Comparison of ENCODE assay signal across 25 cellular contexts in the genomic region with DNA sequence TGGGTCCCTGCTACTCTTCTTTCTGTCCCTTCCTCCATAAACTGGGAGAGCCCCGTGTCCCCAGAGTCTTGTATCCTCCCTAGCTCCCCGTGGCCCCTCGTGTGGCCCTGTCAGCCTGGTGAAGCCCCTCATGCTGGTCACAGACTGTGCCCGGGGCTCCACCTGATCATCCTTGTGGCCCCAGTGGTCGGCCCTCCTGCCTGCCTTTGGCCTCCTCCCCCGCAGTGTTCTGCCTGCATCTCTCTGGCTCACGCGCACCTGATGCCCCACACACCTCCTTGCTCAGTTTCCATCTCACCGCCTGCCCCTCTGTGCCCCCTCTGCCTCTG. TPM values are rescaled to one million over a fixed set of nuclear protein-coding genes. Genes with fewer than 3 reads are reported as not detected.
"Had no signal": no experiment of that assay in that cellular context is flagged by ENCODE, and none has a peak within 500 bp of the region (broad histone marks: within the 10 kb centered on the region; RNA-seq: fewer than 3 reads in every experiment).

No MANE protein-coding gene starts in this region.

- FAIRE-seq: frontal cortex, small intestine had no signal

- H3K4me1 Mint-ChIP-seq: naive B cell, nephron had no signal

- H3K9me3 Mint-ChIP-seq: nephron; stimulated activated naive CD8-positive, alpha-beta T cell treated with anti-CD3 and anti-CD28 coated beads, Interleukin-15, Interleukin-2, amounts not matched to agents 100 ng/mL and 50 ng/mL, for 24 hours had no signal

- DNase-seq: colonic mucosa; dorsolateral prefrontal cortex; effector CD8-positive, alpha-beta T cell; heart left ventricle; hippocampal formation; kidney glomerular epithelial cell; mesendoderm; naive B cell; nucleus accumbens; ovary; small intestine; stimulated activated CD4-positive, alpha-beta T cell treated with anti-CD3 and anti-CD28 coated beads, Interleukin-2, amount 100 ng/mL, for 48 hours; tibial artery; uterus had no signal

- ATAC-seq: right cardiac atrium had no signal

- H3K4me3 Mint-ChIP-seq: naive B cell; nephron; stimulated activated naive CD8-positive, alpha-beta T cell treated with anti-CD3 and anti-CD28 coated beads, Interleukin-15, Interleukin-2, amounts not matched to agents 100 ng/mL and 50 ng/mL, for 24 hours had no signal

- H3K27ac Mint-ChIP-seq: progenitor cell of endocrine pancreas; stimulated activated naive CD8-positive, alpha-beta T cell treated with anti-CD3 and anti-CD28 coated beads, Interleukin-15, Interleukin-2, amounts not matched to agents 100 ng/mL and 50 ng/mL, for 24 hours had no signal

- H3K27ac ChIP-seq: colonic mucosa, dorsolateral prefrontal cortex, heart left ventricle, ovary, tibial artery, upper lobe of left lung, uterus had no signal

- H3K36me3 ChIP-seq: colonic mucosa, heart left ventricle, ovary, tibial artery, upper lobe of left lung, uterus had no signal

- H3K4me1 ChIP-seq: heart left ventricle, tibial artery, upper lobe of left lung, uterus had no signal

- H3K4me3 ChIP-seq: colonic mucosa, dorsolateral prefrontal cortex, heart left ventricle, ovary, tibial artery, upper lobe of left lung, uterus had no signal

- H3K27me3 ChIP-seq: colonic mucosa, heart left ventricle, ovary, upper lobe of left lung, uterus had no signal

- H3K9me3 ChIP-seq: colonic mucosa, heart left ventricle, ovary, tibial artery, upper lobe of left lung, uterus had no signal

RNA-seq across cellular contexts. Expression of gene CABP2, which starts 1.2 kb away (rescaled TPM):
- total RNA-seq: colonic mucosa, dorsolateral prefrontal cortex, frontal cortex, glomerular endothelial cell, heart left ventricle, liver, lung microvascular endothelial cell, ovary, progenitor cell of endocrine pancreas, right cardiac atrium, temporal lobe, upper lobe of left lung, uterus had no signal
- polyA plus RNA-seq: esophagus, heart left ventricle, liver, ovary, right cardiac atrium, small intestine had no signal
